Comparison of ENCODE assay signal across 10 cellular contexts in genomic region chr11:101127348-101127698, GRCh38. TPM values are rescaled to one million over a fixed set of nuclear protein-coding genes. Genes with fewer than 3 reads are reported as not detected.
DNase-seq lines count a peak whose midpoint lies in the region; ATAC-seq and TF ChIP-seq lines count a peak whose summit lies in the region.
"Had no signal": no experiment of that assay in that cellular context is flagged by ENCODE, and none has a peak within 500 bp of the region (broad histone marks: within the 10 kb centered on the region; RNA-seq: fewer than 3 reads in every experiment).

No MANE protein-coding gene starts in this region.

- in situ Hi-C loops in G401 (cut with HindIII; ENCODE audit: low sequenced_read_pairs), result no loop called here

- peaks cover 6% of the 10 kb centered on the region for H3K4me1 Mint-ChIP-seq in progenitor cell of endocrine pancreas (ENCODE audit: low read depth)

- peaks cover 86% of the 10 kb centered on the region for H3K27me3 Mint-ChIP-seq in progenitor cell of endocrine pancreas

- H3K36me3 Mint-ChIP-seq in progenitor cell of endocrine pancreas (ENCODE audit: insufficient read depth), result no peaks in the 10 kb centered on the region

- peak overlapping the region; percentile 47 for H3K4me3 ChIP-seq in WERI-Rb-1 (ENCODE audit: low read depth, low read length)

- TF ChIP-seq CTCF in WERI-Rb-1 (IDR thresholded peaks at IDR 0.05; ENCODE audit: low read depth, low read length), result no peak
- TF ChIP-seq CTCF in progenitor cell of endocrine pancreas (IDR thresholded peaks at IDR 0.05; ENCODE audit: unreplicated experiment), result no peak

- peak; percentile 75 for ATAC-seq in left ventricle myocardium superior
- ATAC-seq in HG02610 (IDR thresholded peaks at IDR 0.05; ENCODE audit: unreplicated experiment), result no peak
- ATAC-seq: naive thymus-derived CD8-positive, alpha-beta T cell had no signal

- H3K9me3 Mint-ChIP-seq in progenitor cell of endocrine pancreas (ENCODE audit: low read depth), result no peaks in the 10 kb centered on the region

- H3K27ac ChIP-seq in WERI-Rb-1, result no peak overlapping the region

- no peaks in the 10 kb centered on the region for H3K36me3 ChIP-seq in WERI-Rb-1

- no peaks in the 10 kb centered on the region for H3K9me3 ChIP-seq in WERI-Rb-1 (ENCODE audit: severe bottlenecking)

- DNase-seq in Daoy (ENCODE audit: low read depth), result peak; percentile 4
- DNase-seq in WERI-Rb-1, result peak; percentile 15
- peak; percentile 67 for DNase-seq in left ventricle myocardium superior
- peak; percentile 16 for DNase-seq in progenitor cell of endocrine pancreas (ENCODE audit: low spot score, unreplicated experiment)
- no peak for DNase-seq in RKO (ENCODE audit: low spot score)
- DNase-seq in G401 (ENCODE audit: low spot score), result no peak
- no peak for DNase-seq in glomerular visceral epithelial cell (ENCODE audit: extremely low spot score)
- DNase-seq: activated CD4-positive, alpha-beta memory T cell treated with anti-CD3 and anti-CD28 coated beads for 36 hours had no signal

- intact Hi-C loops in left ventricle myocardium superior (cut with micrococcal nuclease), result loop anchor here (10.0 kb wide), 1 partner anchor 93 kb away; no protein-coding TSS in a partner anchor

- H3K4me3 Mint-ChIP-seq in progenitor cell of endocrine pancreas (ENCODE audit: low read depth), result no peak overlapping the region
- H3K4me3 Mint-ChIP-seq: activated CD4-positive, alpha-beta memory T cell treated with anti-CD3 and anti-CD28 coated beads for 36 hours had no signal

- H3K27ac Mint-ChIP-seq in progenitor cell of endocrine pancreas, result no peak overlapping the region
- H3K27ac Mint-ChIP-seq: activated CD4-positive, alpha-beta memory T cell treated with anti-CD3 and anti-CD28 coated beads for 36 hours had no signal

- peaks cover 60% of the 10 kb centered on the region for H3K27me3 ChIP-seq in WERI-Rb-1 (ENCODE audit: insufficient read depth, low read depth, severe bottlenecking)

RNA-seq across cellular contexts. Expression of gene PGR, which starts 2.3 kb away (rescaled TPM):
- total RNA-seq in Daoy (2014; rRNA removed; shearing (Covaris generic)), result under 0.01 TPM in 1 of 2 replicates, not detected in the other
- total RNA-seq in left ventricle myocardium superior (8.2 TPM), progenitor cell of endocrine pancreas (not detected in 2 replicates)
- total RNA-seq in G401 (2014; rRNA removed; shearing (Covaris generic)), result not detected in 2 replicates
- total RNA-seq: activated CD4-positive, alpha-beta memory T cell treated with anti-CD3 and anti-CD28 coated beads for 36 hours; naive thymus-derived CD8-positive, alpha-beta T cell had no signal

Comparison
In these comparisons a context has a peak if more than half of its experiments do, and no peak if none do; other contexts are left out.
1. DNase-seq: peak in Daoy (single experiment), WERI-Rb-1 (single experiment), left ventricle myocardium superior (single experiment) and progenitor cell of endocrine pancreas (single experiment); none in RKO (single experiment), G401 (single experiment) and glomerular visceral epithelial cell (single experiment).